Comparison of ENCODE assay signal across 9 cellular contexts in the genomic region with DNA sequence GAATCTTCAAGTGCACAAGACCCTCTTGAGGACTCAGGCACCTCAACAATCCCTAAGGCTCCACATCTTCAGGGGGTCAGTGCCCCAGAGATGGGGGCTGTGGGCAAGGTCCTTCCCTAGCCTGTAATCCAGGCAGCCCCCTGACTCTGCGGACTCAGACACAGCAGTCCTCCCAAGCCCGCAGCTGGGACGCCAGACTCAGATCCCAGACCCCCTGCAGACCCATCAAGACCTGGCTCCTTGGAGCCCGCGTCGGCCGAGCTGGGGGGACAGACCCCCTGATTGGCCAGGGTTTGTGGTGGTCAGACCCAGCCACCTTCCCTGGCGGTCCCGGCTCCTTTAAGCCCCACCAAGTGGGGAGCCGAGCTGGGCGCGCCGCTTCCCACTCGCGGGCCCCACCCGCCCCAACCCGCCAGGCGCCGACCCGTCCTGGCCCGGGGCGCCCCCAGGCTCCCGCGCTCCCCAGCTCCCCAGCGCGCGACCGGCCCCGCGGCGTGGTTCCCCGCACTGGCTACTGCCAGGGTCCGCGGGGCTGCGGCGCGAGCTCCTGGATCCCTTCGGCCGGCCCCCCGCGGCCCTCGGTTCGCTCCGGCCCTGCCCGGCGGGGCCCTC. TPM values are rescaled to one million over a fixed set of nuclear protein-coding genes. Genes with fewer than 3 reads are reported as not detected.
DNase-seq lines count a peak whose midpoint lies in the region; ATAC-seq and TF ChIP-seq lines count a peak whose summit lies in the region.
"Had no signal": no experiment of that assay in that cellular context is flagged by ENCODE, and none has a peak within 500 bp of the region (broad histone marks: within the 10 kb centered on the region; RNA-seq: fewer than 3 reads in every experiment).

No MANE protein-coding gene starts in this region.

- peak in 1 of 7 donors; percentile 16 for DNase-seq in adrenal gland
- no peak for DNase-seq in NCI-H2107 treated with DMSO at 0.1 percent for 48 hours (lab: John Stamatoyannopoulos, UW; ENCODE audit: unreplicated experiment)

- no peak for TF ChIP-seq POLR2A in adrenal gland (IDR thresholded peaks at IDR 0.05)

- intact Hi-C loops in adrenal gland (cut with DNase I): no loop called here

- no peaks in the 10 kb centered on the region for H3K36me3 ChIP-seq in HEK293 (ENCODE audit: control insufficient read depth in 2 of 2, insufficient read depth in 1 of 2, low read length in 2 of 2)
- H3K36me3 ChIP-seq in adrenal gland (replicated peaks in 1 of 2): no peaks in the 10 kb centered on the region
- H3K36me3 ChIP-seq in skeletal muscle tissue (ENCODE audit: control insufficient read depth in 3 of 3, insufficient read depth in 3 of 3, low read length in 3 of 3): no peaks in the 10 kb centered on the region

- H3K27me3 ChIP-seq in adrenal gland (no peaks in the 10 kb centered on the region), skeletal muscle tissue (ENCODE audit: control insufficient read depth in 3 of 3, insufficient read depth in 3 of 3, low read length in 3 of 3) (no peaks in the 10 kb centered on the region)

- H3K9me3 ChIP-seq in HEK293 (ENCODE audit: control insufficient read depth, insufficient read depth, low read depth, low read length): no peaks in the 10 kb centered on the region
- no peaks in the 10 kb centered on the region for H3K9me3 ChIP-seq in adrenal gland (replicated peaks in 1 of 3)
- no peaks in the 10 kb centered on the region for H3K9me3 ChIP-seq in skeletal muscle tissue (ENCODE audit: control insufficient read depth in 3 of 3, low read length in 3 of 3)

- ATAC-seq in HG03520 (IDR thresholded peaks at IDR 0.05; ENCODE audit: unreplicated experiment) (no peak), HG03354 (IDR thresholded peaks at IDR 0.05; ENCODE audit: poor library complexity, severe bottlenecking, unreplicated experiment) (no peak), HG03139 (IDR thresholded peaks at IDR 0.05; ENCODE audit: unreplicated experiment) (no peak)

- peaks cover 3% of the 10 kb centered on the region; the same call in 1 of the 2 replicates for H3K4me1 ChIP-seq in HEK293 (ENCODE audit: control insufficient read depth, insufficient read depth, low read length)
- peaks cover 16 to 42% of the 10 kb centered on the region in 2 donors for H3K4me1 ChIP-seq in adrenal gland (replicated peaks in 1 of 2)
- peaks cover 64 to 70% (median 67%) of the 10 kb centered on the region in 3 donors for H3K4me1 ChIP-seq in skeletal muscle tissue (ENCODE audit: control insufficient read depth in 3 of 3, insufficient read depth in 3 of 3, low read length in 3 of 3)

- H3K4me3 ChIP-seq in HEK293 (ENCODE audit: low read depth, low read length) (peak overlapping the region; percentile 71), adrenal gland (peak overlapping the region; percentile 2 to 100 (median 46)), iPS-11a (ENCODE audit: low read depth, low read length) (peak overlapping the region; percentile 41), skeletal muscle tissue (ENCODE audit: low read length in 3 of 3) (peak overlapping the region; percentile 78 to 80 (median 78))

- TF ChIP-seq CTCF in HEK293 (tag by site-specific recombination; IDR thresholded peaks at IDR 0.05): no peak
- no peak for TF ChIP-seq CTCF in adrenal gland (IDR thresholded peaks at IDR 0.05)

- POLR2A ChIA-PET in HEK293 (lab: Yijun Ruan, JAX): interaction anchor here (0.6 kb wide), 1 partner anchor 14 kb away, joined by 3 read pairs; no protein-coding TSS in a partner anchor

- CTCF ChIA-PET in HEK293 (lab: Yijun Ruan, JAX): interaction anchor here (0.6 to 0.9 kb wide), 2 partner anchors 46 to 51 kb away, joined by 3 to 4 read pairs; no protein-coding TSS in a partner anchor

- H3K27ac ChIP-seq in HEK293 (ENCODE audit: extremely low read depth, low read depth, low read length) (no peak overlapping the region; the same call in 1 of the 2 replicates), adrenal gland (peak overlapping the region in 2 of 5 donors; percentile 57 to 83), skeletal muscle tissue (ENCODE audit: low read depth, low read length) (peak overlapping the region; percentile 56)
- H3K27ac ChIP-seq: epithelial cell of prostate had no signal

- H3K9ac ChIP-seq in skeletal muscle tissue (ENCODE audit: low read depth in 1 of 3, low read length in 3 of 3): peak overlapping the region; percentile 69 to 86 (median 75)

- 0 to 3% (median 1%) methylated on average over 3 to 46 of the region's 46 CpGs for WGBS in adrenal gland, 4 donors

TF ChIP-seq in HEK293, 187 proteins besides CTCF, POLR2A, EP300 and RAD21:
- 0 out of 2 replicates have a peak, but pooled peaks have one; percentile 20 for TF ChIP-seq PRDM10 (tag by site-specific recombination; IDR thresholded peaks at IDR 0.05)
- TF ChIP-seq ZSCAN4 (tag by site-specific recombination; IDR thresholded peaks at IDR 0.05): no peak
- peak; percentile 51; the same call in 1 of the 2 replicates for TF ChIP-seq ZNF335 (tag by site-specific recombination; conservative IDR thresholded peaks at IDR 0.05)
- TF ChIP-seq ZIC2 (tag by site-specific recombination; IDR thresholded peaks at IDR 0.05): 0 out of 2 replicates have a peak, but pooled peaks have one; percentile 34
- TF ChIP-seq GLIS1 (tag by site-specific recombination; IDR thresholded peaks at IDR 0.05): peak; percentile 78
- no peak for TF ChIP-seq ZNF792 (tag by site-specific recombination; IDR thresholded peaks at IDR 0.05)
- peak; percentile 73; the same call in 1 of the 2 replicates for TF ChIP-seq GLIS2 (tag by site-specific recombination; IDR thresholded peaks at IDR 0.05)

RNA-seq across cellular contexts. Expression of gene OSBPL5, which starts 0.5 kb away (rescaled TPM):
- total RNA-seq in adrenal gland (10 to 100 TPM; 12.0 to 29.3 (median 21.8) TPM), skeletal muscle tissue (19.3 TPM)
- 10 to 100 TPM in 2 of 3 donors, 1 to 10 TPM in 1; 2.7 to 30.6 (median 18.9) TPM for polyA plus RNA-seq in adrenal gland

RNA-seq across cellular contexts. Expression of gene MRGPRG, which starts 54.0 kb away (rescaled TPM):
- total RNA-seq in adrenal gland (not detected), skeletal muscle tissue (not detected)
- polyA plus RNA-seq in adrenal gland: not detected
